ENCODE assay signal across 8 cellular contexts in the genomic region with DNA sequence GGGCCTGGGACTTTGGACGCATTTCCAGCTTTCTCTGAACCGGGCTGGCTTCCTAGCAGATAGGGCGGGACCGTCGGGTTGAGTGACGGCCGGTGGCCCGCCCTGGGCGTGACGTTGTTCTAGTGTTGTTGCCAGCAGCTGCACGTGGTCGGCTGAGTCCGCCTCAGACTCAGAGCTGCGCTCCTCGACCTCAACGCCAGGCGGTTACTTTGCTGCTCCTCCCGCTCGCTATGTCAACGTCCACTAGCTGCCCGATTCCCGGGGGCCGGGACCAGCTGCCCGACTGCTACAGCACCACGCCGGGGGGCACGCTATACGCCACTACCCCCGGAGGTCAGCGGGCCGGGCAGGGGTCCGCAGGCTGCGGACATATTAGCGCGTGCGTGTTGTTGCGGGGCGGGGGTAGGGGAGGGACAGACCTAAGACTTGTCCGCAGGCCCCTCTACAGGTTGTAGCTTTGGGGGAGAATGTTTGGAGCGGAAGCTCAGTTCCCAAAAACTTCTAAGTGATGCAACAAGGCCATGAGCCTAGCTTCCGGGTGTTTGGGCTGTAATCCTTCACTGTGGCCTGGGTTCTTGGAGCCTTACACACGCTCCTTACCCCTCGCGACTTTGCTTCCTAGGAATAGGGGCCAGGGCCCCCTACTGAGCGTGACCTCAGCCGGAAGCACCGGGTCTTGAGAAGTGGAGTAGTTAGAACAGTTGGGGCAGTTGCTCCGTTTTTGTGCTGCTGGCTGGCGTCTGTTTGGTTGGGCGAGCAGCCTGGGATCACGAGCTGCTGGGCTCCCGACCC. TPM values are rescaled to one million over a fixed set of nuclear protein-coding genes. Genes with fewer than 3 reads are reported as not detected.
A peak's percentile ranks its signal among the peaks of the same experiment; 100 is the strongest.
DNase-seq lines count a peak whose midpoint lies in the region; ATAC-seq and TF ChIP-seq lines count a peak whose summit lies in the region.

TSS of gene EIF4EBP3 (plus strand) at position 155 of the 792 bp plus-strand sequence. CDS start at position 231, 76 bp downstream.

- no peaks in the 10 kb centered on the region for H3K9me3 Mint-ChIP-seq in activated naive CD4-positive, alpha-beta T cell treated with anti-CD3 and anti-CD28 coated beads for 36 hours

- H2AK5ac ChIP-seq in neuronal stem cell (ENCODE audit: low read depth, low read length) = peak within 1 kb of the TSS; percentile 28

- no peak within 1 kb of the TSS for H2BK12ac ChIP-seq in neuronal stem cell (ENCODE audit: low read length)

- H3K27ac ChIP-seq in HUES48 (ENCODE audit: low read depth, low read length) = peak within 1 kb of the TSS; percentile 93
- H3K27ac ChIP-seq in gastroesophageal sphincter = peak within 1 kb of the TSS; percentile 91 to 99 (median 95)
- H3K27ac ChIP-seq in neuronal stem cell (replicated peaks; ENCODE audit: low read length) = peak within 1 kb of the TSS; percentile 68

- H3K4me3 ChIP-seq in HUES48 (ENCODE audit: low read depth, low read length) (peak within 1 kb of the TSS; percentile 66), gastroesophageal sphincter (peak within 1 kb of the TSS; percentile 49 to 61), neuronal stem cell (ENCODE audit: low read length in 2 of 2) (peak within 1 kb of the TSS in 1 of 2 donors; percentile 71)

- no peak within 1 kb of the TSS for H2AFZ ChIP-seq in neuronal stem cell (ENCODE audit: low read length)

- 0% methylated on average over 3 to 5 of the region's 52 CpGs for WGBS in gastroesophageal sphincter (ENCODE audit: low coverage in 1 of 2), 2 donors
- no CpG with 5 or more reads among the region's 52 CpGs for WGBS in neuronal stem cell (ENCODE audit: extremely low coverage in 2 of 2, insufficient read length in 2 of 2, insufficient replicate concordance in 1 of 2), 2 donors

- H2BK5ac ChIP-seq in neuronal stem cell (ENCODE audit: low read length) = no peak within 1 kb of the TSS

- peak within 1 kb of the TSS; percentile 78 for H3K9ac ChIP-seq in HUES48 (ENCODE audit: low read depth, low read length)
- peak within 1 kb of the TSS; percentile 74 for H3K9ac ChIP-seq in neuronal stem cell (ENCODE audit: low read depth, low read length, poor library complexity)

- H3K27me3 ChIP-seq in HUES48 (ENCODE audit: control insufficient read depth, insufficient read depth, low read length) (no peaks in the 10 kb centered on the region), gastroesophageal sphincter (no peaks in the 10 kb centered on the region), neuronal stem cell (ENCODE audit: control insufficient read depth in 3 of 3, insufficient read depth in 3 of 3, low read depth in 1 of 3, low read length in 3 of 3) (no peaks in the 10 kb centered on the region)

- peak within 1 kb of the TSS; percentile 56 for H3K4me2 ChIP-seq in neuronal stem cell (ENCODE audit: insufficient read depth, low read length, poor library complexity, severe bottlenecking)

- H3K4me1 Mint-ChIP-seq in activated naive CD4-positive, alpha-beta T cell treated with anti-CD3 and anti-CD28 coated beads for 36 hours (ENCODE audit: low read depth) = peaks cover 42% of the 10 kb centered on the region

- peak within 1 kb of the TSS; percentile 94 for H3K27ac Mint-ChIP-seq in activated naive CD4-positive, alpha-beta T cell treated with anti-CD3 and anti-CD28 coated beads for 36 hours

- peak within 1 kb of the TSS; percentile 61 for H3K4ac ChIP-seq in neuronal stem cell (ENCODE audit: low read length)

- H4K91ac ChIP-seq in neuronal stem cell (ENCODE audit: low read depth, low read length, poor library complexity) = no peak within 1 kb of the TSS

- H3K18ac ChIP-seq in neuronal stem cell (ENCODE audit: low read length) = peak within 1 kb of the TSS; percentile 48

- intact Hi-C loops in activated naive CD4-positive, alpha-beta T cell treated with anti-CD3 and anti-CD28 coated beads for 36 hours (cut with micrococcal nuclease) = loop anchor here (1.0 kb wide), 5 partner anchors 10 to 146 kb away; partner anchors contain the start of genes ANKHD1, APBB3, SLC35A4 and SRA1

- no peaks in the 10 kb centered on the region for H3K27me3 Mint-ChIP-seq in activated naive CD4-positive, alpha-beta T cell treated with anti-CD3 and anti-CD28 coated beads for 36 hours (ENCODE audit: low read depth)

- peak; percentile 58 to 95 (median 76) for TF ChIP-seq CTCF in gastroesophageal sphincter (IDR thresholded peaks at IDR 0.05)

- H4K8ac ChIP-seq in neuronal stem cell (ENCODE audit: low read depth, low read length) = no peak within 1 kb of the TSS

- CTCF ChIA-PET in activated naive CD4-positive, alpha-beta T cell treated with anti-CD3 and anti-CD28 coated beads for 36 hours (lab: Charles Lee) = interaction anchor here (0.6 to 3.2 kb wide), 16 partner anchors 9 to 193 kb away, joined by 3 to 18 read pairs (median 3); partner anchors contain the start of genes ANKHD1 and SRA1

- peak; percentile 96 for ATAC-seq in GM21381 (IDR thresholded peaks at IDR 0.05; ENCODE audit: unreplicated experiment)
- ATAC-seq in gastroesophageal sphincter = peak; percentile 97

- peaks cover 3% of the 10 kb centered on the region for H3K79me1 ChIP-seq in neuronal stem cell (ENCODE audit: low read depth, low read length)

- TF ChIP-seq EP300 in gastroesophageal sphincter (IDR thresholded peaks at IDR 0.05) = no peak

- peak within 1 kb of the TSS; percentile 92 for H3K23ac ChIP-seq in neuronal stem cell (ENCODE audit: low read depth, low read length, poor library complexity)

- no peaks in the 10 kb centered on the region for H3K9me3 ChIP-seq in HUES48 (ENCODE audit: control insufficient read depth, insufficient read depth, low read length)
- H3K9me3 ChIP-seq in gastroesophageal sphincter = no peaks in the 10 kb centered on the region
- H3K9me3 ChIP-seq in neuronal stem cell (replicated peaks in 1 of 2; ENCODE audit: control insufficient read depth in 2 of 2, insufficient read depth in 1 of 2, low read depth in 1 of 2, low read length in 2 of 2) = no peaks in the 10 kb centered on the region

- TF ChIP-seq POLR2A in gastroesophageal sphincter (IDR thresholded peaks at IDR 0.05) = peak; percentile 71

- no peak within 1 kb of the TSS for H2BK120ac ChIP-seq in neuronal stem cell (ENCODE audit: low read depth, low read length)

- no peak within 1 kb of the TSS for H2BK15ac ChIP-seq in neuronal stem cell (ENCODE audit: low read length)

- H3K4me1 ChIP-seq in HUES48 (ENCODE audit: control insufficient read depth, insufficient read depth, low read length) (peaks cover 19% of the 10 kb centered on the region), gastroesophageal sphincter (peaks cover 9 to 45% (median 30%) of the 10 kb centered on the region in 3 donors), neuronal stem cell (ENCODE audit: control insufficient read depth in 2 of 2, insufficient read depth in 1 of 2, low read depth in 1 of 2, low read length in 2 of 2) (peaks cover 3 to 10% of the 10 kb centered on the region in 2 donors)

- DNase-seq in COLO829 (ENCODE audit: low spot score) (peak; percentile 83), SHP77 treated with DMSO at 0.1 percent for 48 hours (lab: John Stamatoyannopoulos, UW) (peak; percentile 85), neuronal stem cell (ENCODE audit: low spot score) (peak; percentile 87), stromal cell of bone marrow (ENCODE audit: low read depth) (peak; percentile 94)
- DNase-seq in activated naive CD4-positive, alpha-beta T cell treated with anti-CD3 and anti-CD28 coated beads for 36 hours = peak; percentile 93

- H3K36me3 Mint-ChIP-seq in activated naive CD4-positive, alpha-beta T cell treated with anti-CD3 and anti-CD28 coated beads for 36 hours (ENCODE audit: low read depth) = peaks cover 35% of the 10 kb centered on the region

- peak within 1 kb of the TSS; percentile 87 for H3K4me3 Mint-ChIP-seq in activated naive CD4-positive, alpha-beta T cell treated with anti-CD3 and anti-CD28 coated beads for 36 hours

- H3K36me3 ChIP-seq in HUES48 (ENCODE audit: control insufficient read depth, insufficient read depth, low read length) (peaks cover 56% of the 10 kb centered on the region), gastroesophageal sphincter (peaks cover 0 to 57% of the 10 kb centered on the region in 2 donors), neuronal stem cell (replicated peaks in 1 of 2; ENCODE audit: control insufficient read depth in 2 of 2, insufficient read depth in 2 of 2, low read length in 2 of 2) (peaks cover 30 to 93% of the 10 kb centered on the region in 2 donors)

- H3K14ac ChIP-seq in neuronal stem cell (ENCODE audit: low read length) = no peak within 1 kb of the TSS

RNA-seq across cellular contexts. Expression of gene EIF4EBP3, which starts in this region (rescaled TPM):
- 10 to 100 TPM; 27.2 to 28.5 TPM for total RNA-seq in activated naive CD4-positive, alpha-beta T cell treated with anti-CD3 and anti-CD28 coated beads for 36 hours
- total RNA-seq in gastroesophageal sphincter = 10 to 100 TPM in 2 of 4 donors, 1 to 10 TPM in 2; 1.8 to 21.5 (median 11.2) TPM
- 6.6 TPM for polyA plus RNA-seq in neuronal stem cell (2013, experiment 1 of 2)
- 6.6 TPM for polyA plus RNA-seq in neuronal stem cell (2013, experiment 2 of 2)
